In genomic region chr17:79831367-79832210, GRCh38 we compare ENCODE assay signal across 1 cellular context.
TF ChIP-seq lines count a peak whose summit lies in the region.

No MANE protein-coding gene starts in this region.

TF ChIP-seq in K562, 482 proteins besides CTCF, POLR2A, EP300 and RAD21 (continued from another document and continues in another):
- TF ChIP-seq ZNF280A (IDR thresholded peaks at IDR 0.05; ENCODE audit: low read depth, partially characterized antibody) (no peak), MITF (IDR thresholded peaks at IDR 0.05) (no peak), ZBTB43 (CRISPR knock-in tag; IDR thresholded peaks at IDR 0.05) (no peak), BDP1 (IDR thresholded peaks at IDR 0.05; ENCODE audit: insufficient read depth, insufficient read length) (no peak), ZSCAN29 (IDR thresholded peaks at IDR 0.05) (no peak), PRPF4 (IDR thresholded peaks at IDR 0.05; ENCODE audit: insufficient read depth, low read depth, low read length, poor library complexity, severe bottlenecking) (peak; percentile 94), THRAP3 (IDR thresholded peaks at IDR 0.05; ENCODE audit: borderline replicate concordance) (no peak), ZNF780A (CRISPR knock-in tag; IDR thresholded peaks at IDR 0.05) (no peak), SP2 (IDR thresholded peaks at IDR 0.05; ENCODE audit: extremely low read depth, low read depth, low read length, poor library complexity, severe bottlenecking) (no peak), FOXK2 (conservative IDR thresholded peaks at IDR 0.05 in 1 of 2, IDR thresholded peaks at IDR 0.05 in 1 of 2; ENCODE audit: low read depth in 2 of 2) (no peak), SRSF3 (IDR thresholded peaks at IDR 0.05; ENCODE audit: insufficient read depth, low read length) (no peak), CGGBP1 (CRISPR knock-in tag; IDR thresholded peaks at IDR 0.05) (no peak), ETS2 (tag; IDR thresholded peaks at IDR 0.05; ENCODE audit: borderline replicate concordance, poor library complexity, severe bottlenecking) (no peak), RUNX1 (IDR thresholded peaks at IDR 0.05; ENCODE audit: low read depth) (no peak; the same call in 1 of the 2 replicates), MYBL2 (IDR thresholded peaks at IDR 0.05; ENCODE audit: low read depth) (no peak; the same call in 1 of the 2 replicates), MYBL2 (CRISPR knock-in tag; IDR thresholded peaks at IDR 0.05; ENCODE audit: borderline replicate concordance) (no peak), ZNF589 (CRISPR knock-in tag; IDR thresholded peaks at IDR 0.05; ENCODE audit: low read depth) (peak; percentile 70), ZNF77 (CRISPR knock-in tag; IDR thresholded peaks at IDR 0.05) (no peak), ZNF436 (CRISPR knock-in tag; IDR thresholded peaks at IDR 0.05) (no peak), ATF2 (CRISPR knock-in tag; IDR thresholded peaks at IDR 0.05) (no peak), ZNF644 (tag; IDR thresholded peaks at IDR 0.05; ENCODE audit: low read depth) (peak; percentile 72), EP400 (IDR thresholded peaks at IDR 0.05) (peak; percentile 65), AFF4 (CRISPR knock-in tag; IDR thresholded peaks at IDR 0.05) (no peak), NR0B1 (IDR thresholded peaks at IDR 0.05; ENCODE audit: partially characterized antibody) (no peak), ZNF584 (CRISPR knock-in tag; IDR thresholded peaks at IDR 0.05; ENCODE audit: low read depth) (peak; percentile 84; the same call in 1 of the 2 replicates), ZNF766 (CRISPR knock-in tag; conservative IDR thresholded peaks at IDR 0.05) (peak; percentile 73), ZNF707 (CRISPR knock-in tag; conservative IDR thresholded peaks at IDR 0.05) (no peak), USF2 (CRISPR knock-in tag; IDR thresholded peaks at IDR 0.05) (no peak), LARP7 (IDR thresholded peaks at IDR 0.05) (no peak), GABPA (tag; conservative IDR thresholded peaks at IDR 0.05; ENCODE audit: low read depth) (no peak), TAF7 (tag; IDR thresholded peaks at IDR 0.05) (peak; percentile 7; the same call in 1 of the 2 replicates), MAFF (IDR thresholded peaks at IDR 0.05; ENCODE audit: low read length) (no peak), ZNF764 (CRISPR knock-in tag; IDR thresholded peaks at IDR 0.05; ENCODE audit: low read depth) (no peak), SAP30 (IDR thresholded peaks at IDR 0.05; ENCODE audit: borderline replicate concordance, insufficient read depth, low read depth, low read length, poor library complexity, severe bottlenecking) (no peak), CHD2 (IDR thresholded peaks at IDR 0.05; ENCODE audit: low read depth, low read length) (0 out of 2 replicates have a peak, but pooled peaks have one; percentile 62), ATF6 (CRISPR knock-in tag; IDR thresholded peaks at IDR 0.05) (no peak), RNF2 (IDR thresholded peaks at IDR 0.05) (peak; percentile 93; the same call in 1 of the 2 replicates), ZNF445 (CRISPR knock-in tag; IDR thresholded peaks at IDR 0.05; ENCODE audit: low read depth) (no peak), MEIS2 (IDR thresholded peaks at IDR 0.05; ENCODE audit: partially characterized antibody) (no peak), TCF7L2 (IDR thresholded peaks at IDR 0.05; ENCODE audit: low read depth, low read length) (no peak), RAD51 (IDR thresholded peaks at IDR 0.05; ENCODE audit: borderline replicate concordance, low read depth) (no peak), XRCC3 (IDR thresholded peaks at IDR 0.05) (no peak), POLR3A (IDR thresholded peaks at IDR 0.05; ENCODE audit: borderline replicate concordance, extremely low read depth, insufficient read depth, insufficient read length) (no peak), ZNF561 (CRISPR knock-in tag; conservative IDR thresholded peaks at IDR 0.05) (no peak), ZFX (CRISPR knock-in tag; IDR thresholded peaks at IDR 0.05) (peak; percentile 81), ZNF134 (CRISPR knock-in tag; conservative IDR thresholded peaks at IDR 0.05) (no peak), ZNF121 (CRISPR knock-in tag; conservative IDR thresholded peaks at IDR 0.05) (no peak), MBD2 (IDR thresholded peaks at IDR 0.05; ENCODE audit: borderline replicate concordance, low read depth) (peak; percentile 9; the same call in 1 of the 2 replicates), HDAC8 (tag; IDR thresholded peaks at IDR 0.05) (no peak), ETV5 (CRISPR knock-in tag; IDR thresholded peaks at IDR 0.05; ENCODE audit: low read depth) (no peak), L3MBTL2 (IDR thresholded peaks at IDR 0.05) (no peak; the same call in none of the 2 replicates), NFRKB (IDR thresholded peaks at IDR 0.05; ENCODE audit: low read depth) (peak; percentile 97), ETV6 (IDR thresholded peaks at IDR 0.05; ENCODE audit: borderline replicate concordance in 1 of 2, low read depth in 2 of 2, low read length in 1 of 2) (peak in 1 of 2 experiments; percentile 52; a peak in 1 of 4 replicates), ETV6 (CRISPR knock-in tag; IDR thresholded peaks at IDR 0.05; ENCODE audit: borderline replicate concordance) (no peak), ZBTB26 (CRISPR knock-in tag; IDR thresholded peaks at IDR 0.05) (no peak), BHLHE40 (IDR thresholded peaks at IDR 0.05; ENCODE audit: low read length) (peak; percentile 17; the same call in 1 of the 2 replicates), NCOA1 (IDR thresholded peaks at IDR 0.05; ENCODE audit: low read depth) (no peak), PRMT5 (CRISPR knock-in tag; IDR thresholded peaks at IDR 0.05) (no peak), HCFC1 (IDR thresholded peaks at IDR 0.05; ENCODE audit: low read depth, low read length) (peak; percentile 10; the same call in 1 of the 2 replicates)
